Comparison of ENCODE assay signal across 14 cellular contexts in the genomic region with DNA sequence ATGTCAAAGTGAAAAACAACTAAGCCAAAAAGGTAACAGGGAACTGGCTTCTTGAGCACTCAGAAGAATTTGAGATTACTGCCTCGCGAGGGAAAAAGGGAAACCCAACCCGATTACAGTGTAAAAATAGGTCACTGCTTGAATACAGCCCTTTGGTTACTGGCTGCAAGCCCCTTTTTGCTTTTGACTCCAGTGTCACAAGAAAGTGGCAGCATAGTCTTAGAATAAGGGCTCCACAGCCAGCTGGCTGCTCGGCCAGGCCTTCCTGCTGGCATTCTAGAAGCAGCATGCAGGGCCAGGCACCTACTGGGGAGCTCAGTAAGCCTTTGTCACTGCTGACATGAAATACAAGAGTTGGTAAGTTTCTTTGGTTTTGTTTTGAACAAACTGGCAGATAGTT.
DNase-seq lines count a peak whose midpoint lies in the region; ATAC-seq and TF ChIP-seq lines count a peak whose summit lies in the region.
"Had no signal": no experiment of that assay in that cellular context is flagged by ENCODE, and none has a peak within 500 bp of the region (broad histone marks: within the 10 kb centered on the region; RNA-seq: fewer than 3 reads in every experiment).

No MANE protein-coding gene starts in this region.

- peaks cover 18% of the 10 kb centered on the region for H3K4me1 Mint-ChIP-seq in type B pancreatic cell (ENCODE audit: unreplicated experiment)
- peaks cover 26% of the 10 kb centered on the region for H3K4me1 Mint-ChIP-seq in CD4-positive, alpha-beta T cell (ENCODE audit: low read depth)

- TF ChIP-seq CTCF in cardiac muscle cell (IDR thresholded peaks at IDR 0.05; ENCODE audit: low read depth, low read length): no peak
- no peak for TF ChIP-seq CTCF in type B pancreatic cell (conservative IDR thresholded peaks at IDR 0.05)
- no peak for TF ChIP-seq CTCF in CD4-positive, alpha-beta T cell (IDR thresholded peaks at IDR 0.05)

- intact Hi-C loops in CD4-positive, alpha-beta T cell (cut with DNase I, micrococcal nuclease): loop anchor here (5.0 to 10.0 kb wide), 3 partner anchors 83 to 247 kb away; partner anchors contain the start of gene ZHX3 (in 1 of the 2)

- no peak for ATAC-seq in CD4-positive, alpha-beta T cell (ENCODE audit: poor library complexity)
- no peak for ATAC-seq in GM19467 (IDR thresholded peaks at IDR 0.05; ENCODE audit: unreplicated experiment)
- ATAC-seq: activated T-helper 17 cell treated with anti-CD3 and anti-CD28 coated beads, Interleukin-2, amount 50 U/mL, for 72 hours had no signal

- H3K4me1 ChIP-seq in cardiac muscle cell (ENCODE audit: low read depth): peaks cover 14% of the 10 kb centered on the region
- H3K4me1 ChIP-seq in SJCRH30: no peaks in the 10 kb centered on the region

- CTCF ChIA-PET in CD4-positive, alpha-beta T cell (lab: Charles Lee): interaction anchor here (1.3 to 4.5 kb wide), 3 partner anchors 9 to 99 kb away, joined by 3 to 30 read pairs (median 5); no protein-coding TSS in a partner anchor

- H3K36me3 ChIP-seq in cardiac muscle cell (no peaks in the 10 kb centered on the region), SJCRH30 (no peaks in the 10 kb centered on the region)

- H3K27ac Mint-ChIP-seq in type B pancreatic cell: peak overlapping the region; percentile 25
- no peak overlapping the region for H3K27ac Mint-ChIP-seq in CD4-positive, alpha-beta T cell
- H3K27ac Mint-ChIP-seq: activated T-helper 17 cell treated with anti-CD3 and anti-CD28 coated beads, Interleukin-2, amount 50 U/mL, for 72 hours had no signal

- POLR2A ChIA-PET in CD4-positive, alpha-beta T cell (lab: Charles Lee): interaction anchor here (0.6 kb wide), 1 partner anchor 69 kb away, joined by 3 read pairs; no protein-coding TSS in a partner anchor

- no peaks in the 10 kb centered on the region for H3K27me3 Mint-ChIP-seq in type B pancreatic cell
- no peaks in the 10 kb centered on the region for H3K27me3 Mint-ChIP-seq in CD4-positive, alpha-beta T cell
- H3K27me3 Mint-ChIP-seq: activated T-helper 17 cell treated with anti-CD3 and anti-CD28 coated beads, Interleukin-2, amount 50 U/mL, for 72 hours had no signal

- H3K27me3 ChIP-seq in cardiac muscle cell (no peaks in the 10 kb centered on the region), SJCRH30 (no peaks in the 10 kb centered on the region)
- H3K27me3 ChIP-seq in CD4-positive, alpha-beta T cell (ENCODE audit: control insufficient read depth, insufficient read depth, low read length): no peaks in the 10 kb centered on the region

- H3K9me3 ChIP-seq in cardiac muscle cell (ENCODE audit: low read depth) (no peaks in the 10 kb centered on the region), SJCRH30 (replicated peaks) (peaks cover 7% of the 10 kb centered on the region; the same call in 1 of the 2 replicates)
- no peaks in the 10 kb centered on the region for H3K9me3 ChIP-seq in CD4-positive, alpha-beta T cell (ENCODE audit: control insufficient read depth, low read length)
- H3K9me3 ChIP-seq: SK-N-SH had no signal

- H3K4me3 ChIP-seq in cardiac muscle cell: no peak overlapping the region
- no peak overlapping the region for H3K4me3 ChIP-seq in SJCRH30

- DNase-seq in astrocyte of the hippocampus (ENCODE audit: low read depth, low spot score) (peak; percentile 25), cardiac muscle cell (ENCODE audit: low read depth in 1 of 2, low spot score in 1 of 2) (peak in 1 of 2 donors; percentile 26), nucleus accumbens (lab: John Stamatoyannopoulos, UW) (peak in 50 of 56 donors; percentile 13 to 87 (median 60)), type B pancreatic cell (ENCODE audit: extremely low spot score, unreplicated experiment) (no peak), RKO (ENCODE audit: low spot score) (no peak), SJCRH30 (no peak)
- no peak for DNase-seq in CD4-positive, alpha-beta T cell
- DNase-seq: activated CD4-positive, alpha-beta T cell treated with anti-CD3 and anti-CD28 coated beads for 1 hour; effector CD4-positive, alpha-beta T cell; NCI-H748 treated with DMSO at 0.1 percent for 48 hours; SK-N-SH had no signal

- H3K4me3 Mint-ChIP-seq in type B pancreatic cell: no peak overlapping the region
- no peak overlapping the region for H3K4me3 Mint-ChIP-seq in CD4-positive, alpha-beta T cell
- H3K4me3 Mint-ChIP-seq: activated T-helper 17 cell treated with anti-CD3 and anti-CD28 coated beads, Interleukin-2, amount 50 U/mL, for 72 hours had no signal

- no peaks in the 10 kb centered on the region for H3K36me3 Mint-ChIP-seq in type B pancreatic cell
- no peaks in the 10 kb centered on the region for H3K36me3 Mint-ChIP-seq in CD4-positive, alpha-beta T cell (ENCODE audit: low read depth)

- H3K9me3 Mint-ChIP-seq in type B pancreatic cell: peaks cover 5% of the 10 kb centered on the region
- H3K9me3 Mint-ChIP-seq in CD4-positive, alpha-beta T cell: no peaks in the 10 kb centered on the region
- H3K9me3 Mint-ChIP-seq: activated T-helper 17 cell treated with anti-CD3 and anti-CD28 coated beads, Interleukin-2, amount 50 U/mL, for 72 hours had no signal

- H3K27ac ChIP-seq in cardiac muscle cell (peak overlapping the region; percentile 70), SJCRH30 (no peak overlapping the region)
- H3K27ac ChIP-seq in CD4-positive, alpha-beta T cell (ENCODE audit: low read depth, low read length): no peak overlapping the region
- H3K27ac ChIP-seq: HL-60 had no signal

Comparison
In these comparisons a context has a peak if more than half of its experiments do, and no peak if none do; other contexts are left out.
1. DNase-seq: peak in astrocyte of the hippocampus (single experiment) and nucleus accumbens (50 of 56); none in type B pancreatic cell (single experiment), RKO (single experiment), CD4-positive, alpha-beta T cell (0 of 10) and SJCRH30 (0 of 2).